Comparison of ENCODE assay signal across 8 cellular contexts in the genomic region with DNA sequence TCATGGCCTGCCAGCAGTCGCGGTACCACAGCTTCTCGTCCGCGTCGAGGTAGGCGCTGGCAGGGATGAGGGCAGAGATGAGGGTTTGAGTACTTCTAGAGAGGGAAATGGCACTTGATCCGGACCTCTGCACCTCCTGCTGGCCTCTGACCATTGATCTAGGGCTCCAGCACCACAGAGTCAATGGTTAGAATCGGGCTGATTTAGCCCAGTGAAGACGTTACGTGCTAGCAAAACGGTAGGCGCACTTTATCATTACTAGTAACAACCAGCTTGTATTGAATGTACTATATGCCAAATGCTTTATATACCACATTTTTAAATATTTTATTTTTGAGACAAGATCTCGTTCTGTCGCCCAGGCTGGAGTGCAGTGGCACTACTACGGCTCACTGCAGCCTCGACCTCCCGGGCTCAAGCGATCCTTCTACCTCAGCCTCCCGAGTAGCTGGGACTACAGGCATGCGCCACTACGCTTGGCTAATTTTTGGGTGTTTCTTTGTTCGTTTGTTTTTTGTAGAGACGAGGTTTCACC. TPM values are rescaled to one million over a fixed set of nuclear protein-coding genes. Genes with fewer than 3 reads are reported as not detected.
A peak's percentile ranks its signal among the peaks of the same experiment; 100 is the strongest.
DNase-seq lines count a peak whose midpoint lies in the region; ATAC-seq, FAIRE-seq and TF ChIP-seq lines count a peak whose summit lies in the region.

No MANE protein-coding gene starts in this region.

- no peaks in the 10 kb centered on the region for H4K20me1 ChIP-seq in keratinocyte (ENCODE audit: control insufficient read depth, extremely low read depth, insufficient read depth, low read length)

- intact Hi-C loops in activated T-helper 1 cell treated with anti-CD3 and anti-CD28 coated beads, Interleukin-12 subunit alpha, Interleukin-12 subunit beta, Interleukin-2, Interleukin-4 antibody, amounts not matched to agents 30 ng/mL and 10 ng/mL and 1 ng/mL, durations not matched to agents 14 hours and 24 hours and 36 hours (cut with micrococcal nuclease): loop anchor here (1.0 to 10.0 kb wide), 4 partner anchors 9 to 282 kb away; partner anchors contain the start of genes EDC4, RIPOR1 and SLC12A4
- intact Hi-C loops in testis (cut with DNase I; ENCODE audit: low total_unique reads): no loop called here

- H2AFZ ChIP-seq in keratinocyte (ENCODE audit: control insufficient read depth, low read length): peak overlapping the region; percentile 97

- no peaks in the 10 kb centered on the region for H3K9me3 Mint-ChIP-seq in activated CD8-positive, alpha-beta memory T cell treated with anti-CD3 and anti-CD28 coated beads, Interleukin-2, amount 10 ng/mL, durations not matched to agents 7 days and 5 days (ENCODE audit: low read depth)
- H3K9me3 Mint-ChIP-seq in activated T-helper 1 cell treated with anti-CD3 and anti-CD28 coated beads, Interleukin-12 subunit alpha, Interleukin-12 subunit beta, Interleukin-2, Interleukin-4 antibody, amounts not matched to agents 30 ng/mL and 10 ng/mL and 1 ng/mL, durations not matched to agents 14 hours and 24 hours and 36 hours: no peaks in the 10 kb centered on the region

- peaks cover 0 to 4% of the 10 kb centered on the region in 2 experiments for H3K36me3 ChIP-seq in keratinocyte (ENCODE audit: control insufficient read depth in 2 of 2, extremely low read depth in 1 of 2, insufficient read depth in 2 of 2, low read length in 2 of 2)
- no peaks in the 10 kb centered on the region for H3K36me3 ChIP-seq in testis (ENCODE audit: low read depth, missing control alignments)

- peaks cover 37% of the 10 kb centered on the region for H3K4me1 Mint-ChIP-seq in activated CD8-positive, alpha-beta memory T cell treated with anti-CD3 and anti-CD28 coated beads, Interleukin-2, amount 10 ng/mL, durations not matched to agents 7 days and 5 days
- peaks cover 28% of the 10 kb centered on the region for H3K4me1 Mint-ChIP-seq in activated T-helper 1 cell treated with anti-CD3 and anti-CD28 coated beads, Interleukin-12 subunit alpha, Interleukin-12 subunit beta, Interleukin-2, Interleukin-4 antibody, amounts not matched to agents 30 ng/mL and 10 ng/mL and 1 ng/mL, durations not matched to agents 14 hours and 24 hours and 36 hours (ENCODE audit: low read depth)

- CTCF ChIA-PET in activated CD8-positive, alpha-beta memory T cell treated with anti-CD3 and anti-CD28 coated beads, Interleukin-2, amount 10 ng/mL, durations not matched to agents 7 days and 5 days (lab: Charles Lee): interaction anchor here (0.6 to 3.1 kb wide), 14 partner anchors 9 to 286 kb away, joined by 3 to 60 read pairs (median 4); partner anchors contain the start of gene NUTF2

- H3K4me3 ChIP-seq in keratinocyte (ENCODE audit: control insufficient read depth in 2 of 3, extremely low read depth in 1 of 3, insufficient read depth in 2 of 3, low read depth in 1 of 3, low read length in 3 of 3) (peak overlapping the region; percentile 62 to 96 (median 81)), testis (peak overlapping the region; percentile 94 to 98)

- peaks cover 5% of the 10 kb centered on the region for H3K27me3 Mint-ChIP-seq in activated CD8-positive, alpha-beta memory T cell treated with anti-CD3 and anti-CD28 coated beads, Interleukin-2, amount 10 ng/mL, durations not matched to agents 7 days and 5 days
- peaks cover 6% of the 10 kb centered on the region for H3K27me3 Mint-ChIP-seq in activated T-helper 1 cell treated with anti-CD3 and anti-CD28 coated beads, Interleukin-12 subunit alpha, Interleukin-12 subunit beta, Interleukin-2, Interleukin-4 antibody, amounts not matched to agents 30 ng/mL and 10 ng/mL and 1 ng/mL, durations not matched to agents 14 hours and 24 hours and 36 hours (ENCODE audit: insufficient read depth)

- peaks cover 10% of the 10 kb centered on the region for H3K4me1 ChIP-seq in keratinocyte (ENCODE audit: control insufficient read depth, extremely low read depth, insufficient read depth, low read length)
- H3K4me1 ChIP-seq in testis: peaks cover 8% of the 10 kb centered on the region

- H3K36me3 Mint-ChIP-seq in activated CD8-positive, alpha-beta memory T cell treated with anti-CD3 and anti-CD28 coated beads, Interleukin-2, amount 10 ng/mL, durations not matched to agents 7 days and 5 days: peaks cover 21% of the 10 kb centered on the region
- H3K36me3 Mint-ChIP-seq in activated T-helper 1 cell treated with anti-CD3 and anti-CD28 coated beads, Interleukin-12 subunit alpha, Interleukin-12 subunit beta, Interleukin-2, Interleukin-4 antibody, amounts not matched to agents 30 ng/mL and 10 ng/mL and 1 ng/mL, durations not matched to agents 14 hours and 24 hours and 36 hours (ENCODE audit: low read depth): peaks cover 21% of the 10 kb centered on the region

- peaks cover 2% of the 10 kb centered on the region for H3K9me1 ChIP-seq in keratinocyte (ENCODE audit: control insufficient read depth, extremely low read depth, insufficient read depth, low read length)

- H3K9ac ChIP-seq in keratinocyte (ENCODE audit: control insufficient read depth, extremely low read depth, insufficient read depth, low read length): peak overlapping the region; percentile 79

- peak overlapping the region; percentile 92 for H3K4me3 Mint-ChIP-seq in activated CD8-positive, alpha-beta memory T cell treated with anti-CD3 and anti-CD28 coated beads, Interleukin-2, amount 10 ng/mL, durations not matched to agents 7 days and 5 days
- peak overlapping the region; percentile 90 for H3K4me3 Mint-ChIP-seq in activated T-helper 1 cell treated with anti-CD3 and anti-CD28 coated beads, Interleukin-12 subunit alpha, Interleukin-12 subunit beta, Interleukin-2, Interleukin-4 antibody, amounts not matched to agents 30 ng/mL and 10 ng/mL and 1 ng/mL, durations not matched to agents 14 hours and 24 hours and 36 hours

- TF ChIP-seq CTCF in keratinocyte (optimal IDR thresholded peaks at IDR 0.05 in 1 of 3, IDR thresholded peaks at IDR 0.05 in 1 of 3, conservative IDR thresholded peaks at IDR 0.05 in 1 of 3; ENCODE audit: extremely low read depth in 1 of 3, insufficient read depth in 2 of 3, low read length in 3 of 3) (no peak), testis (IDR thresholded peaks at IDR 0.05) (no peak)

- peak overlapping the region; percentile 46 for H3K27ac Mint-ChIP-seq in activated CD8-positive, alpha-beta memory T cell treated with anti-CD3 and anti-CD28 coated beads, Interleukin-2, amount 10 ng/mL, durations not matched to agents 7 days and 5 days
- peak overlapping the region; percentile 86 for H3K27ac Mint-ChIP-seq in activated T-helper 1 cell treated with anti-CD3 and anti-CD28 coated beads, Interleukin-12 subunit alpha, Interleukin-12 subunit beta, Interleukin-2, Interleukin-4 antibody, amounts not matched to agents 30 ng/mL and 10 ng/mL and 1 ng/mL, durations not matched to agents 14 hours and 24 hours and 36 hours

- H3K27ac ChIP-seq in keratinocyte (ENCODE audit: control insufficient read depth, insufficient read depth, low read length): peak overlapping the region; percentile 68
- peak overlapping the region in 1 of 2 donors; percentile 64 for H3K27ac ChIP-seq in testis

- DNase-seq in activated CD8-positive, alpha-beta memory T cell treated with anti-CD3 and anti-CD28 coated beads, Interleukin-2, amount 10 ng/mL, durations not matched to agents 7 days and 5 days: no peak
- no peak for DNase-seq in activated CD8-positive, alpha-beta memory T cell treated with anti-CD3 and anti-CD28 coated beads, Interleukin-2, amount 50 U/mL, for 48 hours
- DNase-seq in activated T-helper 1 cell treated with anti-CD3 and anti-CD28 coated beads, Interleukin-12 subunit alpha, Interleukin-12 subunit beta, Interleukin-2, Interleukin-4 antibody, amounts not matched to agents 30 ng/mL and 10 ng/mL and 1 ng/mL, durations not matched to agents 14 hours and 24 hours and 36 hours (ENCODE audit: low spot score): no peak
- no peak for DNase-seq in keratinocyte (ENCODE audit: low read depth, low spot score)
- DNase-seq in testis: no peak
- no peak for DNase-seq in HK-2 (ENCODE audit: unreplicated experiment)

- no peaks in the 10 kb centered on the region for H3K27me3 ChIP-seq in keratinocyte (ENCODE audit: control insufficient read depth, extremely low read depth, insufficient read depth, low read length)
- H3K27me3 ChIP-seq in testis: no peaks in the 10 kb centered on the region

- no peak for TF ChIP-seq POLR2A in testis (IDR thresholded peaks at IDR 0.05)

- peaks cover 19% of the 10 kb centered on the region for H3K79me2 ChIP-seq in keratinocyte (ENCODE audit: control insufficient read depth, insufficient read depth, low read length)

- peak overlapping the region; percentile 70 for H3K4me2 ChIP-seq in keratinocyte (ENCODE audit: control insufficient read depth, extremely low read depth, insufficient read depth, low read depth, low read length)

- ATAC-seq in activated CD8-positive, alpha-beta memory T cell treated with anti-CD3 and anti-CD28 coated beads, Interleukin-2, amount 10 ng/mL, durations not matched to agents 7 days and 5 days: no peak
- ATAC-seq in GM18861 (IDR thresholded peaks at IDR 0.05; ENCODE audit: unreplicated experiment) (no peak), GM19023 (IDR thresholded peaks at IDR 0.05; ENCODE audit: unreplicated experiment) (no peak)

- 22 to 37% methylated on average over 17 to 22 of the region's 24 CpGs for WGBS in testis, 2 donors

- dilution Hi-C loops in keratinocyte (cut with MboI; ENCODE audit: extremely low pct_ligation_motif_present, low sequenced_read_pairs): no loop called here

- H3K9me3 ChIP-seq in keratinocyte (ENCODE audit: control insufficient read depth, low read depth, low read length): no peaks in the 10 kb centered on the region
- no peaks in the 10 kb centered on the region for H3K9me3 ChIP-seq in testis

- FAIRE-seq in keratinocyte (lab: Jason Lieb, UNC): no peak

RNA-seq across cellular contexts. Expression of gene TSNAXIP1, which starts 0.5 kb away (rescaled TPM):
- total RNA-seq in activated CD8-positive, alpha-beta memory T cell treated with anti-CD3 and anti-CD28 coated beads, Interleukin-2, amount 10 ng/mL, durations not matched to agents 7 days and 5 days: under 1 TPM; 0.12 to 0.45 TPM
- 0.52 and 0.83 TPM in 2 replicates for total RNA-seq in activated T-helper 1 cell treated with anti-CD3 and anti-CD28 coated beads, Interleukin-12 subunit alpha, Interleukin-12 subunit beta, Interleukin-2, Interleukin-4 antibody, amounts not matched to agents 30 ng/mL and 10 ng/mL and 1 ng/mL, durations not matched to agents 14 hours and 24 hours and 36 hours
- polyA plus RNA-seq in keratinocyte (0.43 to 1.5 TPM (median 0.54 TPM) in 3 replicates), testis (ENCODE audit: insufficient read depth, low read depth, low replicate concordance) (93.7 TPM)
- 0.42 TPM for polyA plus RNA-seq in keratinocyte (2011; ENCODE audit: low read depth)
- polyA plus RNA-seq in keratinocyte (2011; cell fraction: cytosol; rRNA removed): 0.13 and 0.16 TPM in 2 replicates
- 4.0 and 4.6 TPM in 2 replicates for polyA plus RNA-seq in keratinocyte (2011; cell fraction: nucleus; rRNA removed)
- 0.25 and 0.39 TPM in 2 replicates for polyA plus RNA-seq in keratinocyte (2012; ENCODE audit: low replicate concordance)
- 0.35 to 0.86 TPM in 2 of 3 replicates, not detected in the other for polyA minus RNA-seq in keratinocyte
- not detected for polyA minus RNA-seq in keratinocyte (2011; cell fraction: cytosol; rRNA and poly(A)+ RNA removed)
- polyA minus RNA-seq in keratinocyte (2011; cell fraction: nucleus; rRNA and poly(A)+ RNA removed): 1.2 TPM in 1 of 2 replicates, not detected in the other
- total RNA-seq in testis: 10 to 100 TPM; 31.3 to 40.4 TPM

RNA-seq across cellular contexts. Expression of gene RANBP10, which starts 0.9 kb away (rescaled TPM):
- 10 to 100 TPM; 21.2 to 23.7 TPM for total RNA-seq in activated CD8-positive, alpha-beta memory T cell treated with anti-CD3 and anti-CD28 coated beads, Interleukin-2, amount 10 ng/mL, durations not matched to agents 7 days and 5 days
- 23.0 and 25.7 TPM in 2 replicates for total RNA-seq in activated T-helper 1 cell treated with anti-CD3 and anti-CD28 coated beads, Interleukin-12 subunit alpha, Interleukin-12 subunit beta, Interleukin-2, Interleukin-4 antibody, amounts not matched to agents 30 ng/mL and 10 ng/mL and 1 ng/mL, durations not matched to agents 14 hours and 24 hours and 36 hours
- polyA plus RNA-seq in keratinocyte (9.3 to 9.9 TPM (median 9.5 TPM) in 3 replicates), testis (ENCODE audit: insufficient read depth, low read depth, low replicate concordance) (23.5 TPM)
- 3.6 TPM for polyA plus RNA-seq in keratinocyte (2011; ENCODE audit: low read depth)
- polyA plus RNA-seq in keratinocyte (2011; cell fraction: cytosol; rRNA removed): 8.7 and 9.8 TPM in 2 replicates
- 21.9 and 24.8 TPM in 2 replicates for polyA plus RNA-seq in keratinocyte (2011; cell fraction: nucleus; rRNA removed)
- 9.1 and 9.4 TPM in 2 replicates for polyA plus RNA-seq in keratinocyte (2012; ENCODE audit: low replicate concordance)
- polyA minus RNA-seq in keratinocyte: 11.2 to 29.6 TPM (median 15.6 TPM) in 3 replicates
- polyA minus RNA-seq in keratinocyte (2011; cell fraction: cytosol; rRNA and poly(A)+ RNA removed): 5.6 TPM
- polyA minus RNA-seq in keratinocyte (2011; cell fraction: nucleus; rRNA and poly(A)+ RNA removed): 9.1 and 14.0 TPM in 2 replicates
- total RNA-seq in testis: 10 to 100 TPM; 23.0 to 25.2 TPM

RNA-seq across cellular contexts. Expression of gene THAP11, which starts 34.9 kb away (rescaled TPM):
- 10 to 100 TPM; 47.9 to 52.7 TPM for total RNA-seq in activated CD8-positive, alpha-beta memory T cell treated with anti-CD3 and anti-CD28 coated beads, Interleukin-2, amount 10 ng/mL, durations not matched to agents 7 days and 5 days
- 43.0 and 49.5 TPM in 2 replicates for total RNA-seq in activated T-helper 1 cell treated with anti-CD3 and anti-CD28 coated beads, Interleukin-12 subunit alpha, Interleukin-12 subunit beta, Interleukin-2, Interleukin-4 antibody, amounts not matched to agents 30 ng/mL and 10 ng/mL and 1 ng/mL, durations not matched to agents 14 hours and 24 hours and 36 hours
- 9.2 to 13.1 TPM (median 11.8 TPM) in 3 replicates for polyA plus RNA-seq in keratinocyte
- polyA plus RNA-seq in keratinocyte (2011; ENCODE audit: low read depth): 4.0 TPM
- 8.5 and 8.9 TPM in 2 replicates for polyA plus RNA-seq in keratinocyte (2011; cell fraction: cytosol; rRNA removed)
- 4.4 TPM in 2 replicates for polyA plus RNA-seq in keratinocyte (2011; cell fraction: nucleus; rRNA removed)
- polyA plus RNA-seq in keratinocyte (2012; ENCODE audit: low replicate concordance): 11.6 and 13.9 TPM in 2 replicates
- polyA minus RNA-seq in keratinocyte: 7.9 to 10.2 TPM (median 7.9 TPM) in 3 replicates
- 14.6 TPM for polyA minus RNA-seq in keratinocyte (2011; cell fraction: cytosol; rRNA and poly(A)+ RNA removed)
- polyA minus RNA-seq in keratinocyte (2011; cell fraction: nucleus; rRNA and poly(A)+ RNA removed): 1.7 and 3.3 TPM in 2 replicates
- 10 to 100 TPM; 56.8 to 59.7 TPM for total RNA-seq in testis
- 24.0 TPM for polyA plus RNA-seq in testis (ENCODE audit: insufficient read depth, low read depth, low replicate concordance)

RNA-seq across cellular contexts. Expression of gene NUTF2, which starts 39.5 kb away (rescaled TPM):
- total RNA-seq in activated CD8-positive, alpha-beta memory T cell treated with anti-CD3 and anti-CD28 coated beads, Interleukin-2, amount 10 ng/mL, durations not matched to agents 7 days and 5 days: 100 to 1,000 TPM; 114 to 137 TPM
- 183 and 186 TPM in 2 replicates for total RNA-seq in activated T-helper 1 cell treated with anti-CD3 and anti-CD28 coated beads, Interleukin-12 subunit alpha, Interleukin-12 subunit beta, Interleukin-2, Interleukin-4 antibody, amounts not matched to agents 30 ng/mL and 10 ng/mL and 1 ng/mL, durations not matched to agents 14 hours and 24 hours and 36 hours
- polyA plus RNA-seq in keratinocyte: 173 to 569 TPM (median 189 TPM) in 3 replicates
- polyA plus RNA-seq in keratinocyte (2011; ENCODE audit: low read depth): 21.4 TPM
- polyA plus RNA-seq in keratinocyte (2011; cell fraction: cytosol; rRNA removed): 219 and 289 TPM in 2 replicates
- polyA plus RNA-seq in keratinocyte (2011; cell fraction: nucleus; rRNA removed): 115 and 137 TPM in 2 replicates
- 156 and 255 TPM in 2 replicates for polyA plus RNA-seq in keratinocyte (2012; ENCODE audit: low replicate concordance)
- polyA minus RNA-seq in keratinocyte: 364 to 462 TPM (median 391 TPM) in 3 replicates
- 371 TPM for polyA minus RNA-seq in keratinocyte (2011; cell fraction: cytosol; rRNA and poly(A)+ RNA removed)
- 46.3 and 66.6 TPM in 2 replicates for polyA minus RNA-seq in keratinocyte (2011; cell fraction: nucleus; rRNA and poly(A)+ RNA removed)
- total RNA-seq in testis: 100 to 1,000 TPM; 239 to 297 TPM
- 121 TPM for polyA plus RNA-seq in testis (ENCODE audit: insufficient read depth, low read depth, low replicate concordance)

RNA-seq across cellular contexts. Expression of gene CENPT, which starts 40.3 kb away (rescaled TPM):
- 10 to 100 TPM; 61.8 to 69.3 TPM for total RNA-seq in activated CD8-positive, alpha-beta memory T cell treated with anti-CD3 and anti-CD28 coated beads, Interleukin-2, amount 10 ng/mL, durations not matched to agents 7 days and 5 days
- total RNA-seq in activated T-helper 1 cell treated with anti-CD3 and anti-CD28 coated beads, Interleukin-12 subunit alpha, Interleukin-12 subunit beta, Interleukin-2, Interleukin-4 antibody, amounts not matched to agents 30 ng/mL and 10 ng/mL and 1 ng/mL, durations not matched to agents 14 hours and 24 hours and 36 hours: 41.6 and 45.0 TPM in 2 replicates
- 30.1 to 57.1 TPM (median 41.3 TPM) in 3 replicates for polyA plus RNA-seq in keratinocyte
- 44.8 TPM for polyA plus RNA-seq in keratinocyte (2011; ENCODE audit: low read depth)
- polyA plus RNA-seq in keratinocyte (2011; cell fraction: cytosol; rRNA removed): 17.7 and 26.9 TPM in 2 replicates
- 238 and 251 TPM in 2 replicates for polyA plus RNA-seq in keratinocyte (2011; cell fraction: nucleus; rRNA removed)
- polyA plus RNA-seq in keratinocyte (2012; ENCODE audit: low replicate concordance): 32.6 and 56.1 TPM in 2 replicates
- polyA minus RNA-seq in keratinocyte: 33.9 to 38.2 TPM (median 38.0 TPM) in 3 replicates
- polyA minus RNA-seq in keratinocyte (2011; cell fraction: cytosol; rRNA and poly(A)+ RNA removed): 40.1 TPM
- 50.0 and 51.2 TPM in 2 replicates for polyA minus RNA-seq in keratinocyte (2011; cell fraction: nucleus; rRNA and poly(A)+ RNA removed)
- total RNA-seq in testis: 100 to 1,000 TPM; 115 to 154 TPM
- polyA plus RNA-seq in testis (ENCODE audit: insufficient read depth, low read depth, low replicate concordance): 108 TPM

Comparison
In these comparisons a context has a peak if more than half of its experiments do, and no peak if none do; other contexts are left out.
1. RNA of gene TSNAXIP1, which starts 0.5 kb away (total RNA-seq): 31.3 to 40.4 TPM in testis; 0.52 to 0.83 TPM in activated T-helper 1 cell treated with anti-CD3 and anti-CD28 coated beads, Interleukin-12 subunit alpha, Interleukin-12 subunit beta, Interleukin-2, Interleukin-4 antibody, amounts not matched to agents 30 ng/mL and 10 ng/mL and 1 ng/mL, durations not matched to agents 14 hours and 24 hours and 36 hours and 0.12 to 0.45 TPM in activated CD8-positive, alpha-beta memory T cell treated with anti-CD3 and anti-CD28 coated beads, Interleukin-2, amount 10 ng/mL, durations not matched to agents 7 days and 5 days; every median in the first group is over 10 times any median in the second.